In the genomic region with DNA sequence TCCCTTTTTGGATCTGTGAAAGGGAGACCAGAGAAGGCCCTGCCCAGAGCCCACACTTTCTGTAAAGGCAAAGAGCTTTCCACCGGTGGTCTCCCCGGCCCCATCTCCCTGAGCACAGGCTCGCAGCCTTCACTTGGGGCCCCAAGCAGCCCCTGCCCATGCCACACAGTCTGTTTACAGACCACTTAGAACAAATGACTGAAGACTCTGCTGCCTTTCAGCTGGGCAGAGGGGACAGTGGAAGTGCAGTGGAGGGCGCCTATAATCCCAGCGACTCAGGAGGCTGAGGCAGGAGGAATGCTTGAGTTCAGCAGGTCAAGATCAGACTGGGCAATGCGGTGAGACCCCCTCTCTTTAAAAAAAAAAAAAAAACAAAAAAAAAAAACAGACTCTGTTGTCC, we compare ENCODE assay signal across 1 cellular context.
A peak's percentile ranks its signal among the peaks of the same experiment; 100 is the strongest.
TF ChIP-seq lines count a peak whose summit lies in the region.

No MANE protein-coding gene starts in this region.

TF ChIP-seq in HepG2, 621 proteins besides CTCF, POLR2A, EP300 and RAD21:
- TF ChIP-seq ZNF317 (CRISPR knock-in tag; IDR thresholded peaks at IDR 0.05) (peak; percentile 93), GATA4 (IDR thresholded peaks at IDR 0.05; ENCODE audit: borderline replicate concordance, low read depth) (no peak), CBX1 (IDR thresholded peaks at IDR 0.05; ENCODE audit: low read depth) (no peak)
